ENCODE assay signal across 8 cellular contexts in the genomic region with DNA sequence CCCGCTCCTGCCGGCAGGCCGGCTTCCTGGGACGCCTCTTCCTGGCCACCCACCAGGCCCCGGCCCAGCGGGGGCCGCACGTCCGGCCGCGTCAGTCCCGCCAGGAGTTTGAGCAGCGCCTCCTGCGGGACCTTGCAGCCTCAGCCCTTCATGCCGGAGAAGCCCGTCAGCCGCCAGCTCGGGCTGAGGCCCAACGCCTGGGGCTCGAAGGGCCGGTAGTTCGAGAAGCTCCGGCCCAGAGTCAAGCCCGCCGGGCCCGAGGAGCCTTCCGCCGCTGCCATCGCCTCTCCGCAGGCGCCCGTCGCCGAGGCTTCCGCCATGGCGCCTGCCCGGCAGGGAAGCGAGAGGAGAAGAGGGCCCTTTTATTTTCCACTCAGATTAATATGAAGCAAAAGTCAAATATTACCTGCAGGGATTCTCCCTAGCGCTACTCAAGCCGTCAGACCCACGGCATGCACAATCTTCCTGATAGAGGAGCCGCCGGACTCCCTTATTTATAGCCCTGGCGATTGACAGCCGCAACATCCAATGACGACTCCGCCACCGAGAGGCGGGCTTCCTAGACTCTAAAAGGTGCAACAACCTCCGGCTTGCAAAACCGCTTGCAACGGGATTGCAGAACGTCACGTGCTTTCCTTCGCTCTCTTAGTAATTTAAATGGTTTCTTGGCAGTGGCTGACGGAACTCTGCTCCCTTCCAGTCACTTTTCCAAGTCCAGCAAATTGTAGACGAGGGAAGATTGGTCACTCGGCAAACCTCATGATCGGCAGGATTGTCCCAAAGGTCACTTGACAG. TPM values are rescaled to one million over a fixed set of nuclear protein-coding genes. Genes with fewer than 3 reads are reported as not detected.
DNase-seq lines count a peak whose midpoint lies in the region; ATAC-seq, FAIRE-seq and TF ChIP-seq lines count a peak whose summit lies in the region.

SEPHS2 (minus strand) TSS at position 467 of the 795 bp plus-strand sequence; CDS start at position 320, 147 bp downstream.

- dilution Hi-C loops in keratinocyte (cut with MboI; ENCODE audit: extremely low pct_ligation_motif_present, low sequenced_read_pairs): no loop called here

- H3K4me3 ChIP-seq in keratinocyte (ENCODE audit: control insufficient read depth in 2 of 3, extremely low read depth in 1 of 3, insufficient read depth in 2 of 3, low read depth in 1 of 3, low read length in 3 of 3): peak within 1 kb of the TSS; percentile 80 to 94 (median 93)

- peak within 1 kb of the TSS; percentile 80 for H3K4me2 ChIP-seq in keratinocyte (ENCODE audit: control insufficient read depth, extremely low read depth, insufficient read depth, low read depth, low read length)

- peak within 1 kb of the TSS; percentile 90 for H2AFZ ChIP-seq in keratinocyte (ENCODE audit: control insufficient read depth, low read length)

- TF ChIP-seq CTCF in keratinocyte (optimal IDR thresholded peaks at IDR 0.05 in 1 of 3, IDR thresholded peaks at IDR 0.05 in 1 of 3, conservative IDR thresholded peaks at IDR 0.05 in 1 of 3; ENCODE audit: extremely low read depth in 1 of 3, insufficient read depth in 2 of 3, low read length in 3 of 3): peak; percentile 23 to 53 (median 49)

- peaks cover 0 to 16% of the 10 kb centered on the region in 2 experiments for H3K36me3 ChIP-seq in keratinocyte (ENCODE audit: control insufficient read depth in 2 of 2, extremely low read depth in 1 of 2, insufficient read depth in 2 of 2, low read length in 2 of 2)

- H3K27me3 ChIP-seq in keratinocyte (ENCODE audit: control insufficient read depth, extremely low read depth, insufficient read depth, low read length): no peaks in the 10 kb centered on the region

- H4K20me1 ChIP-seq in keratinocyte (ENCODE audit: control insufficient read depth, extremely low read depth, insufficient read depth, low read length): no peaks in the 10 kb centered on the region

- H3K9me3 ChIP-seq in keratinocyte (ENCODE audit: control insufficient read depth, low read depth, low read length): no peaks in the 10 kb centered on the region

- peak; percentile 87 for ATAC-seq in GM18907 (IDR thresholded peaks at IDR 0.05; ENCODE audit: unreplicated experiment)
- peak; percentile 90 for ATAC-seq in HG03175 (IDR thresholded peaks at IDR 0.05; ENCODE audit: unreplicated experiment)
- peak; percentile 96 to 97 for ATAC-seq in activated CD4-positive, CD25-positive, alpha-beta regulatory T cell treated with anti-CD3 and anti-CD28 coated beads, Interleukin-2, amount 50 U/mL, for 24 hours

- peaks cover 17% of the 10 kb centered on the region for H3K4me1 ChIP-seq in keratinocyte (ENCODE audit: control insufficient read depth, extremely low read depth, insufficient read depth, low read length)

- peak within 1 kb of the TSS; percentile 89 for H3K27ac ChIP-seq in keratinocyte (ENCODE audit: control insufficient read depth, insufficient read depth, low read length)

- peak; percentile 52 for FAIRE-seq in keratinocyte (lab: Jason Lieb, UNC)

- peaks cover 13% of the 10 kb centered on the region for H3K79me2 ChIP-seq in keratinocyte (ENCODE audit: control insufficient read depth, insufficient read depth, low read length)

- H3K9ac ChIP-seq in keratinocyte (ENCODE audit: control insufficient read depth, extremely low read depth, insufficient read depth, low read length): peak within 1 kb of the TSS; percentile 96

- DNase-seq in AG08396 (ENCODE audit: low spot score) (peak; percentile 95), NCI-H446 (lab: John Stamatoyannopoulos, UW) (peak; percentile 93 to 97), cerebellar cortex (ENCODE audit: low spot score) (peak; percentile 99), keratinocyte (ENCODE audit: low read depth, low spot score) (peak; percentile 83)
- DNase-seq in stimulated activated CD4-positive, alpha-beta T cell treated with anti-CD3 and anti-CD28 coated beads, Interleukin-15, amount 100 ng/mL, for 1 hour (ENCODE audit: low read depth in 1 of 2, low spot score in 1 of 2): peak; percentile 92 to 94

- H3K9me1 ChIP-seq in keratinocyte (ENCODE audit: control insufficient read depth, extremely low read depth, insufficient read depth, low read length): no peaks in the 10 kb centered on the region

RNA-seq across cellular contexts. Expression of gene SEPHS2, which starts in this region (rescaled TPM):
- 33.2 to 38.1 TPM (median 36.5 TPM) in 3 replicates for polyA plus RNA-seq in keratinocyte
- 19.3 TPM for polyA plus RNA-seq in keratinocyte (2011; ENCODE audit: low read depth)
- 32.8 and 38.9 TPM in 2 replicates for polyA plus RNA-seq in keratinocyte (2011; cell fraction: cytosol; rRNA removed)
- polyA plus RNA-seq in keratinocyte (2011; cell fraction: nucleus; rRNA removed): 24.1 and 25.4 TPM in 2 replicates
- 28.7 and 34.1 TPM in 2 replicates for polyA plus RNA-seq in keratinocyte (2012; ENCODE audit: low replicate concordance)
- 10.1 to 25.9 TPM (median 25.8 TPM) in 3 replicates for polyA minus RNA-seq in keratinocyte
- polyA minus RNA-seq in keratinocyte (2011; cell fraction: cytosol; rRNA and poly(A)+ RNA removed): 26.7 TPM
- 10.8 and 14.6 TPM in 2 replicates for polyA minus RNA-seq in keratinocyte (2011; cell fraction: nucleus; rRNA and poly(A)+ RNA removed)

Comparison
In these comparisons a context has a peak if more than half of its experiments do, and no peak if none do; other contexts are left out.
1. Peak in every context shown above with its lines: DNase-seq, ATAC-seq, H3K4me3 ChIP-seq and H3K27ac ChIP-seq.